ENCODE assay signal across 6 cellular contexts in genomic region chr6:26459023-26459810, GRCh38. TPM values are rescaled to one million over a fixed set of nuclear protein-coding genes. Genes with fewer than 3 reads are reported as not detected.
DNase-seq lines count a peak whose midpoint lies in the region; ATAC-seq and TF ChIP-seq lines count a peak whose summit lies in the region.

No MANE protein-coding gene starts in this region.

- TF ChIP-seq CTCF in DOHH2 (IDR thresholded peaks at IDR 0.05; ENCODE audit: low read depth, low read length, poor library complexity, severe bottlenecking) = no peak

- H3K27me3 ChIP-seq in DOHH2 (ENCODE audit: control insufficient read depth, low read length) = no peaks in the 10 kb centered on the region
- H3K27me3 ChIP-seq in effector memory CD4-positive, alpha-beta T cell (replicated peaks; ENCODE audit: control insufficient read depth, insufficient read depth, low read length, poor library complexity, severe bottlenecking) = no peaks in the 10 kb centered on the region

- DNase-seq in natural killer cell treated with Interleukin-12 subunit alpha and Interleukin-12 subunit beta and Interleukin-15 and Interleukin-18, amount 100 ng/mL, for 72 hours (ENCODE audit: low spot score) = no peak
- no peak for DNase-seq in stimulated activated CD4-positive, alpha-beta T cell treated with anti-CD3 and anti-CD28 coated beads, Interleukin-4, amount 100 ng/mL, for 1 hour
- no peak for DNase-seq in DMS 273 treated with DMSO at 0.1 percent for 48 hours (lab: John Stamatoyannopoulos, UW)
- no peak for DNase-seq in effector memory CD4-positive, alpha-beta T cell

- H3K79me2 ChIP-seq in DOHH2 (ENCODE audit: control insufficient read depth, low read length) = peaks cover 43% of the 10 kb centered on the region

- no peaks in the 10 kb centered on the region for H4K20me1 ChIP-seq in DOHH2 (ENCODE audit: control insufficient read depth, insufficient read depth, low read depth, low read length)

- no peaks in the 10 kb centered on the region for H3K9me3 Mint-ChIP-seq in activated naive CD8-positive, alpha-beta T cell (ENCODE audit: low read depth)
- no peaks in the 10 kb centered on the region for H3K9me3 Mint-ChIP-seq in natural killer cell treated with Interleukin-12 subunit alpha and Interleukin-12 subunit beta and Interleukin-15 and Interleukin-18, amount 100 ng/mL, for 72 hours

- H3K9me3 ChIP-seq in DOHH2 (ENCODE audit: control insufficient read depth, insufficient read depth, low read length) = no peaks in the 10 kb centered on the region
- no peaks in the 10 kb centered on the region for H3K9me3 ChIP-seq in effector memory CD4-positive, alpha-beta T cell (ENCODE audit: control insufficient read depth, low read length)

- H3K27ac ChIP-seq in DOHH2 (ENCODE audit: low read depth, low read length) = no peak overlapping the region
- H3K27ac ChIP-seq in effector memory CD4-positive, alpha-beta T cell (ENCODE audit: insufficient read depth, low read length, poor library complexity, severe bottlenecking) = no peak overlapping the region

- H3K4me2 ChIP-seq in DOHH2 (ENCODE audit: low read length) = peak overlapping the region; percentile 88

- peaks cover 25% of the 10 kb centered on the region for H3K4me1 ChIP-seq in DOHH2 (ENCODE audit: control insufficient read depth, low read length)
- H3K4me1 ChIP-seq in effector memory CD4-positive, alpha-beta T cell (ENCODE audit: control insufficient read depth, insufficient read depth, low read length, poor library complexity, severe bottlenecking) = peaks cover 31% of the 10 kb centered on the region

- peak overlapping the region; percentile 75 for H3K27ac Mint-ChIP-seq in activated naive CD8-positive, alpha-beta T cell
- peak overlapping the region; percentile 88 to 97 for H3K27ac Mint-ChIP-seq in natural killer cell treated with Interleukin-12 subunit alpha and Interleukin-12 subunit beta and Interleukin-15 and Interleukin-18, amount 100 ng/mL, for 72 hours

- peaks cover 49% of the 10 kb centered on the region for H3K36me3 ChIP-seq in DOHH2 (ENCODE audit: control insufficient read depth, low read length)
- H3K36me3 ChIP-seq in effector memory CD4-positive, alpha-beta T cell (ENCODE audit: control insufficient read depth, insufficient read depth, low read length) = peaks cover 28% of the 10 kb centered on the region

- H3F3A ChIP-seq in DOHH2 (ENCODE audit: control insufficient read depth, insufficient read depth) = no peaks in the 10 kb centered on the region

- ATAC-seq in natural killer cell treated with Interleukin-12 subunit alpha and Interleukin-12 subunit beta and Interleukin-15 and Interleukin-18, amount 100 ng/mL, for 72 hours = peak in 1 of 2 donors; percentile 64

- peak overlapping the region; percentile 59 for H3K4me3 ChIP-seq in DOHH2 (ENCODE audit: low read length)
- no peak overlapping the region for H3K4me3 ChIP-seq in effector memory CD4-positive, alpha-beta T cell (ENCODE audit: insufficient read depth, low read depth, low read length, poor library complexity, severe bottlenecking)

- peaks cover 66% of the 10 kb centered on the region for H3K4me1 Mint-ChIP-seq in activated naive CD8-positive, alpha-beta T cell (ENCODE audit: low read depth)
- peaks cover 54 to 58% of the 10 kb centered on the region in 2 donors for H3K4me1 Mint-ChIP-seq in natural killer cell treated with Interleukin-12 subunit alpha and Interleukin-12 subunit beta and Interleukin-15 and Interleukin-18, amount 100 ng/mL, for 72 hours (ENCODE audit: low read depth in 2 of 2)

- H3K36me3 Mint-ChIP-seq in activated naive CD8-positive, alpha-beta T cell = peaks cover 12% of the 10 kb centered on the region
- peaks cover 17% of the 10 kb centered on the region for H3K36me3 Mint-ChIP-seq in natural killer cell treated with Interleukin-12 subunit alpha and Interleukin-12 subunit beta and Interleukin-15 and Interleukin-18, amount 100 ng/mL, for 72 hours

- no peaks in the 10 kb centered on the region for H3K9me2 ChIP-seq in DOHH2 (replicated peaks; ENCODE audit: control insufficient read depth, low read length)

- H3K4me3 Mint-ChIP-seq in activated naive CD8-positive, alpha-beta T cell = peak overlapping the region; percentile 86
- H3K4me3 Mint-ChIP-seq in natural killer cell treated with Interleukin-12 subunit alpha and Interleukin-12 subunit beta and Interleukin-15 and Interleukin-18, amount 100 ng/mL, for 72 hours = peak overlapping the region; percentile 97

- no peaks in the 10 kb centered on the region for H3K27me3 Mint-ChIP-seq in activated naive CD8-positive, alpha-beta T cell
- H3K27me3 Mint-ChIP-seq in natural killer cell treated with Interleukin-12 subunit alpha and Interleukin-12 subunit beta and Interleukin-15 and Interleukin-18, amount 100 ng/mL, for 72 hours = no peaks in the 10 kb centered on the region

RNA-seq across cellular contexts. Expression of gene BTN2A1, which starts 1.5 kb away (rescaled TPM):
- 10 to 100 TPM; 41.2 to 47.4 TPM for total RNA-seq in natural killer cell treated with Interleukin-12 subunit alpha and Interleukin-12 subunit beta and Interleukin-15 and Interleukin-18, amount 100 ng/mL, for 72 hours

RNA-seq across cellular contexts. Expression of gene BTN3A3, which starts 18.9 kb away (rescaled TPM):
- total RNA-seq in natural killer cell treated with Interleukin-12 subunit alpha and Interleukin-12 subunit beta and Interleukin-15 and Interleukin-18, amount 100 ng/mL, for 72 hours = 10 to 100 TPM; 42.9 to 54.1 TPM

RNA-seq across cellular contexts. Expression of gene BTN1A1, which starts 40.9 kb away (rescaled TPM):
- total RNA-seq in natural killer cell treated with Interleukin-12 subunit alpha and Interleukin-12 subunit beta and Interleukin-15 and Interleukin-18, amount 100 ng/mL, for 72 hours = not detected

RNA-seq across cellular contexts. Expression of gene BTN3A1, which starts 57.1 kb away (rescaled TPM):
- total RNA-seq in natural killer cell treated with Interleukin-12 subunit alpha and Interleukin-12 subunit beta and Interleukin-15 and Interleukin-18, amount 100 ng/mL, for 72 hours = 10 to 100 TPM; 53.6 to 80.6 TPM
